Comparison of ENCODE assay signal across 8 cellular contexts in genomic region chr17:81514735-81515529, GRCh38. TPM values are rescaled to one million over a fixed set of nuclear protein-coding genes. Genes with fewer than 3 reads are reported as not detected.
DNase-seq lines count a peak whose midpoint lies in the region; ATAC-seq and TF ChIP-seq lines count a peak whose summit lies in the region.

No MANE protein-coding gene starts in this region.

- DNase-seq in GM13977 (ENCODE audit: low spot score) (peak; percentile 89), cardiac muscle cell (ENCODE audit: low read depth in 1 of 2, low spot score in 1 of 2) (peak; percentile 90 to 94), aorta (peak; percentile 90 to 94)
- DNase-seq in activated naive CD8-positive, alpha-beta T cell treated with anti-CD3 and anti-CD28 coated beads, Interleukin-2, amount 50 U/mL, for 24 hours = peak; percentile 80

- H3K4me3 ChIP-seq in KMS-11 (IDR thresholded peaks at IDR 0.05; ENCODE audit: insufficient read depth, low read depth, low read length) = no peak overlapping the region
- peak overlapping the region; percentile 100 for H3K4me3 ChIP-seq in cardiac muscle cell
- peak overlapping the region; percentile 89 for H3K4me3 ChIP-seq in parathyroid adenoma (ENCODE audit: low read depth, low read length)
- H3K4me3 ChIP-seq in aorta (ENCODE audit: low read length in 2 of 2) = peak overlapping the region; percentile 72 to 93

- peak overlapping the region; percentile 81 for H3K27ac Mint-ChIP-seq in activated naive CD8-positive, alpha-beta T cell treated with anti-CD3 and anti-CD28 coated beads, Interleukin-2, amount 50 U/mL, for 24 hours

- in situ Hi-C loops in GM13977 (cut with MboI; ENCODE audit: low pct_unique_long_range_greater_than_20kb, low sequenced_read_pairs, unreplicated experiment) = no loop called here

- H3K36me3 ChIP-seq in KMS-11 (ENCODE audit: insufficient read depth) = peaks cover 19% of the 10 kb centered on the region; the same call in 1 of the 2 replicates
- peaks cover 29% of the 10 kb centered on the region for H3K36me3 ChIP-seq in cardiac muscle cell
- no peaks in the 10 kb centered on the region for H3K36me3 ChIP-seq in parathyroid adenoma (ENCODE audit: control insufficient read depth, insufficient read depth, low read length)
- peaks cover 0 to 16% of the 10 kb centered on the region in 2 donors for H3K36me3 ChIP-seq in aorta (ENCODE audit: control insufficient read depth in 1 of 2, insufficient read depth in 2 of 2, low read length in 1 of 2)

- WGBS in aorta, 2 donors = 1% methylated on average over 40 to 82 of the region's 82 CpGs

- H3K27me3 Mint-ChIP-seq in activated naive CD8-positive, alpha-beta T cell treated with anti-CD3 and anti-CD28 coated beads, Interleukin-2, amount 50 U/mL, for 24 hours = peaks cover 1% of the 10 kb centered on the region

- ATAC-seq in SK-N-SH treated with all-trans-retinoic acid at 6 μM for 48 hours (peak; percentile 56), aorta (ENCODE audit: low FRiP score) (peak; percentile 70)
- ATAC-seq in activated naive CD8-positive, alpha-beta T cell treated with anti-CD3 and anti-CD28 coated beads, Interleukin-2, amount 50 U/mL, for 24 hours = peak; percentile 42

- peaks cover 21% of the 10 kb centered on the region for H3K4me1 ChIP-seq in KMS-11 (ENCODE audit: low read depth, poor library complexity, severe bottlenecking)
- peaks cover 30% of the 10 kb centered on the region for H3K4me1 ChIP-seq in cardiac muscle cell (ENCODE audit: low read depth)
- H3K4me1 ChIP-seq in parathyroid adenoma = peaks cover 11% of the 10 kb centered on the region
- H3K4me1 ChIP-seq in aorta (ENCODE audit: control insufficient read depth in 1 of 2, insufficient read depth in 2 of 2, low read length in 2 of 2) = peaks cover 0 to 1% of the 10 kb centered on the region in 2 donors

- H3K4me2 ChIP-seq in KMS-11 = peak overlapping the region; percentile 61
- peak overlapping the region; percentile 99 for H3K4me2 ChIP-seq in parathyroid adenoma (ENCODE audit: low read length)

- peak overlapping the region; percentile 89 for H3K4me3 Mint-ChIP-seq in activated naive CD8-positive, alpha-beta T cell treated with anti-CD3 and anti-CD28 coated beads, Interleukin-2, amount 50 U/mL, for 24 hours

- H3K27ac ChIP-seq in 22Rv1 (peak overlapping the region; percentile 100), KMS-11 (peak overlapping the region; percentile 74), cardiac muscle cell (peak overlapping the region; percentile 100), parathyroid adenoma (peak overlapping the region; percentile 100), aorta (ENCODE audit: low read depth in 1 of 2, low read length in 2 of 2) (peak overlapping the region; percentile 85 to 100)

- peaks cover 24% of the 10 kb centered on the region for H3K79me2 ChIP-seq in KMS-11 (ENCODE audit: insufficient read depth, low read depth)
- H3K79me2 ChIP-seq in parathyroid adenoma = peaks cover 11% of the 10 kb centered on the region

- H3K27me3 ChIP-seq in KMS-11 (ENCODE audit: insufficient read depth, low read depth) (peaks cover 6% of the 10 kb centered on the region; the same call in 1 of the 2 replicates), cardiac muscle cell (no peaks in the 10 kb centered on the region), parathyroid adenoma (ENCODE audit: control insufficient read depth, insufficient read depth, low read length) (no peaks in the 10 kb centered on the region), aorta (ENCODE audit: control insufficient read depth in 1 of 2, insufficient read depth in 2 of 2, low read length in 1 of 2) (peaks cover 0 to 2% of the 10 kb centered on the region in 2 donors)

- TF ChIP-seq CTCF in 22Rv1 (IDR thresholded peaks at IDR 0.05) (no peak), GM13977 (IDR thresholded peaks at IDR 0.05; ENCODE audit: extremely low read depth, insufficient read depth, missing control alignments) (no peak), KMS-11 (conservative IDR thresholded peaks at IDR 0.05; ENCODE audit: low read depth, low read length) (no peak), cardiac muscle cell (IDR thresholded peaks at IDR 0.05; ENCODE audit: low read depth, low read length) (no peak), parathyroid adenoma (IDR thresholded peaks at IDR 0.05) (no peak)

- peaks cover 37% of the 10 kb centered on the region for H3K4me1 Mint-ChIP-seq in activated naive CD8-positive, alpha-beta T cell treated with anti-CD3 and anti-CD28 coated beads, Interleukin-2, amount 50 U/mL, for 24 hours

- no peaks in the 10 kb centered on the region for H3K9me3 Mint-ChIP-seq in activated naive CD8-positive, alpha-beta T cell treated with anti-CD3 and anti-CD28 coated beads, Interleukin-2, amount 50 U/mL, for 24 hours

- intact Hi-C loops in aorta (cut with DNase I) = loop anchor here (5.0 kb wide), 1 partner anchor 87 kb away; no protein-coding TSS in a partner anchor

- H2AFZ ChIP-seq in KMS-11 (ENCODE audit: low read depth) (peak overlapping the region; percentile 82), parathyroid adenoma (peak overlapping the region; percentile 72)

- H3K36me3 Mint-ChIP-seq in activated naive CD8-positive, alpha-beta T cell treated with anti-CD3 and anti-CD28 coated beads, Interleukin-2, amount 50 U/mL, for 24 hours (ENCODE audit: low read depth) = peaks cover 24% of the 10 kb centered on the region

- peaks cover 26% of the 10 kb centered on the region; the same call in 1 of the 2 replicates for H4K20me1 ChIP-seq in KMS-11 (ENCODE audit: insufficient read depth)

- H3K9me3 ChIP-seq in cardiac muscle cell (ENCODE audit: low read depth) (no peaks in the 10 kb centered on the region), parathyroid adenoma (ENCODE audit: control insufficient read depth, low read length) (no peaks in the 10 kb centered on the region), aorta (ENCODE audit: control insufficient read depth, low read length) (no peaks in the 10 kb centered on the region)

- H3K9ac ChIP-seq in KMS-11 (peak overlapping the region; percentile 74; the same call in 1 of the 2 replicates), parathyroid adenoma (peak overlapping the region; percentile 99)

TF ChIP-seq in SK-N-SH treated with all-trans-retinoic acid at 6 μM for 48 hours, 23 proteins besides CTCF, POLR2A, EP300 and RAD21:
- TF ChIP-seq ZNF70 (CRISPR knock-in tag; IDR thresholded peaks at IDR 0.05) (no peak), TCF4 (CRISPR knock-in tag; IDR thresholded peaks at IDR 0.05; ENCODE audit: borderline replicate concordance) (no peak), PATZ1 (CRISPR knock-in tag; IDR thresholded peaks at IDR 0.05; ENCODE audit: borderline replicate concordance) (no peak), ZNF565 (CRISPR knock-in tag; conservative IDR thresholded peaks at IDR 0.05; ENCODE audit: low read depth) (no peak), CREB5 (CRISPR knock-in tag; IDR thresholded peaks at IDR 0.05; ENCODE audit: low read depth) (no peak), ZFP30 (CRISPR knock-in tag; IDR thresholded peaks at IDR 0.05) (no peak), OSR1 (CRISPR knock-in tag; IDR thresholded peaks at IDR 0.05) (no peak)

RNA-seq across cellular contexts. Expression of gene ACTG1, which starts 2.3 kb away (rescaled TPM):
- total RNA-seq in cardiac muscle cell (2,244 and 2,883 TPM in 2 replicates), aorta (1,000 to 10,000 TPM; 2,309 to 2,547 TPM)
- polyA plus RNA-seq in cardiac muscle cell (1,007 and 1,036 TPM in 2 replicates), aorta (1,000 to 10,000 TPM; 1,438 to 2,310 TPM)

RNA-seq across cellular contexts. Expression of gene FSCN2, which starts 13.2 kb away (rescaled TPM):
- total RNA-seq in cardiac muscle cell (9.0 and 11.3 TPM in 2 replicates), aorta (1 to 10 TPM; 3.0 to 3.1 TPM)
- polyA plus RNA-seq in cardiac muscle cell (1.5 and 2.4 TPM in 2 replicates), aorta (1 to 10 TPM; 1.0 to 1.3 TPM)

RNA-seq across cellular contexts. Expression of gene FAAP100, which starts 37.2 kb away (rescaled TPM):
- 57.0 and 65.6 TPM in 2 replicates for total RNA-seq in cardiac muscle cell
- polyA plus RNA-seq in cardiac muscle cell = 51.2 and 56.9 TPM in 2 replicates
- total RNA-seq in aorta = 10 to 100 TPM; 20.9 to 32.2 TPM
- polyA plus RNA-seq in aorta = 10 to 100 TPM in 1 of 2 donors, 1 to 10 TPM in 1; 8.8 to 48.4 TPM
